18 cellular contexts compared by ENCODE assay signal in genomic region chr3:542030-542429, GRCh38.
DNase-seq lines count a peak whose midpoint lies in the region; ATAC-seq, FAIRE-seq and TF ChIP-seq lines count a peak whose summit lies in the region.
"Had no signal": no experiment of that assay in that cellular context is flagged by ENCODE, and none has a peak within 500 bp of the region (broad histone marks: within the 10 kb centered on the region; RNA-seq: fewer than 3 reads in every experiment).

No MANE protein-coding gene starts in this region.

- no peak overlapping the region for H3K4me3 Mint-ChIP-seq in neural progenitor cell
- H3K4me3 Mint-ChIP-seq in stimulated activated effector memory CD8-positive, alpha-beta T cell treated with anti-CD3 and anti-CD28 coated beads, Interleukin-12 subunit alpha, Interleukin-12 subunit beta, amount 100 ng/mL, for 72 hours = no peak overlapping the region
- H3K4me3 Mint-ChIP-seq: CD4-positive, CD25-positive, alpha-beta regulatory T cell; CD8-positive, alpha-beta memory T cell; H9 had no signal

- no peaks in the 10 kb centered on the region for H4K20me1 ChIP-seq in OCI-LY1 (ENCODE audit: insufficient read depth, low read length)
- H4K20me1 ChIP-seq in neural progenitor cell (ENCODE audit: low read depth) = no peaks in the 10 kb centered on the region

- H3K36me3 ChIP-seq in OCI-LY1 (ENCODE audit: insufficient read depth, low read length) (no peaks in the 10 kb centered on the region), neural progenitor cell (no peaks in the 10 kb centered on the region), tibial artery (no peaks in the 10 kb centered on the region)
- H3K36me3 ChIP-seq: BE2C had no signal

- POLR2A ChIA-PET in A549 (lab: Yijun Ruan, JAX) = no interaction called here

- H3K4me2 ChIP-seq in A549 = no peak overlapping the region
- H3K4me2 ChIP-seq in OCI-LY1 (ENCODE audit: low read length) = no peak overlapping the region
- no peak overlapping the region for H3K4me2 ChIP-seq in neural progenitor cell

- H3K4me1 Mint-ChIP-seq in neural progenitor cell = peaks cover 25% of the 10 kb centered on the region
- H3K4me1 Mint-ChIP-seq in stimulated activated effector memory CD8-positive, alpha-beta T cell treated with anti-CD3 and anti-CD28 coated beads, Interleukin-12 subunit alpha, Interleukin-12 subunit beta, amount 100 ng/mL, for 72 hours = no peaks in the 10 kb centered on the region
- H3K4me1 Mint-ChIP-seq: CD8-positive, alpha-beta memory T cell had no signal

- H3K36me3 Mint-ChIP-seq in neural progenitor cell = no peaks in the 10 kb centered on the region
- H3K36me3 Mint-ChIP-seq in stimulated activated effector memory CD8-positive, alpha-beta T cell treated with anti-CD3 and anti-CD28 coated beads, Interleukin-12 subunit alpha, Interleukin-12 subunit beta, amount 100 ng/mL, for 72 hours = no peaks in the 10 kb centered on the region
- H3K36me3 Mint-ChIP-seq: CD4-positive, CD25-positive, alpha-beta regulatory T cell; CD8-positive, alpha-beta memory T cell had no signal

- H3K9ac ChIP-seq in OCI-LY1 (ENCODE audit: low read length) (peak overlapping the region; percentile 19; the same call in 1 of the 2 replicates), neural progenitor cell (no peak overlapping the region)

- TF ChIP-seq RAD21 in A549 (conservative IDR thresholded peaks at IDR 0.05 in 1 of 2, IDR thresholded peaks at IDR 0.05 in 1 of 2) = no peak

- H3K9me3 ChIP-seq in A549 (no peaks in the 10 kb centered on the region), OCI-LY1 (ENCODE audit: low read length) (no peaks in the 10 kb centered on the region), neural progenitor cell (ENCODE audit: low read depth) (no peaks in the 10 kb centered on the region), tibial artery (no peaks in the 10 kb centered on the region)
- H3K9me3 ChIP-seq: BE2C had no signal

- intact Hi-C loops in tibial artery (cut with DNase I; ENCODE audit: low total_unique reads) = no loop called here

- peak overlapping the region; percentile 35 for H3K27ac Mint-ChIP-seq in neural progenitor cell
- no peak overlapping the region for H3K27ac Mint-ChIP-seq in stimulated activated effector memory CD8-positive, alpha-beta T cell treated with anti-CD3 and anti-CD28 coated beads, Interleukin-12 subunit alpha, Interleukin-12 subunit beta, amount 100 ng/mL, for 72 hours
- H3K27ac Mint-ChIP-seq: CD4-positive, CD25-positive, alpha-beta regulatory T cell; CD8-positive, alpha-beta memory T cell; H9 had no signal

- H3K79me2 ChIP-seq in OCI-LY1 (ENCODE audit: insufficient read depth, low read length) (no peaks in the 10 kb centered on the region), neural progenitor cell (ENCODE audit: low read depth) (no peaks in the 10 kb centered on the region)

- CTCF ChIA-PET in A549 (lab: Yijun Ruan, JAX) = no interaction called here

- FAIRE-seq in A549 (lab: Jason Lieb, UNC) = no peak
- FAIRE-seq: H1 had no signal

- no peaks in the 10 kb centered on the region for H3K9me2 ChIP-seq in OCI-LY1 (ENCODE audit: low read depth, low read length)

- no peaks in the 10 kb centered on the region for H3K27me3 ChIP-seq in OCI-LY1 (ENCODE audit: insufficient read depth, low read length)
- H3K27me3 ChIP-seq in neural progenitor cell = no peaks in the 10 kb centered on the region
- H3K27me3 ChIP-seq in tibial artery = no peaks in the 10 kb centered on the region
- H3K27me3 ChIP-seq: BE2C had no signal

- no peaks in the 10 kb centered on the region for H3F3A ChIP-seq in OCI-LY1 (ENCODE audit: insufficient read depth, low read length)
- no peaks in the 10 kb centered on the region for H3F3A ChIP-seq in neural progenitor cell (ENCODE audit: low read depth)

- ATAC-seq in A549 (no peak), HG03439 (IDR thresholded peaks at IDR 0.05; ENCODE audit: unreplicated experiment) (no peak)
- no peak for ATAC-seq in stimulated activated effector memory CD8-positive, alpha-beta T cell treated with anti-CD3 and anti-CD28 coated beads, Interleukin-12 subunit alpha, Interleukin-12 subunit beta, amount 100 ng/mL, for 72 hours

- no peak overlapping the region for H3K27ac ChIP-seq in A549
- H3K27ac ChIP-seq in OCI-LY1 (ENCODE audit: low read depth, low read length, poor library complexity, severe bottlenecking) = peak overlapping the region; percentile 64
- no peak overlapping the region for H3K27ac ChIP-seq in neural progenitor cell
- H3K27ac ChIP-seq in tibial artery = no peak overlapping the region

- no peaks in the 10 kb centered on the region for H3K4me1 ChIP-seq in A549
- H3K4me1 ChIP-seq in OCI-LY1 (ENCODE audit: insufficient read depth, low read length, severe bottlenecking) = peaks cover 58% of the 10 kb centered on the region
- H3K4me1 ChIP-seq in neural progenitor cell = no peaks in the 10 kb centered on the region
- no peaks in the 10 kb centered on the region for H3K4me1 ChIP-seq in tibial artery
- H3K4me1 ChIP-seq: BE2C had no signal

- H3K9me3 Mint-ChIP-seq in neural progenitor cell = no peaks in the 10 kb centered on the region
- H3K9me3 Mint-ChIP-seq in stimulated activated effector memory CD8-positive, alpha-beta T cell treated with anti-CD3 and anti-CD28 coated beads, Interleukin-12 subunit alpha, Interleukin-12 subunit beta, amount 100 ng/mL, for 72 hours = peaks cover 22% of the 10 kb centered on the region
- H3K9me3 Mint-ChIP-seq: H9 had no signal

- WGBS in A549 (ENCODE audit: missing lambda C conversion rate) = 3% methylated on average over 4 of the region's 4 CpGs

- H2AFZ ChIP-seq in OCI-LY1 (ENCODE audit: low read length) (no peak overlapping the region), neural progenitor cell (replicated peaks) (no peak overlapping the region)

- no peaks in the 10 kb centered on the region for H3K27me3 Mint-ChIP-seq in neural progenitor cell (ENCODE audit: insufficient read depth, low read depth)
- H3K27me3 Mint-ChIP-seq: CD4-positive, CD25-positive, alpha-beta regulatory T cell; CD8-positive, alpha-beta memory T cell had no signal

- TF ChIP-seq CTCF in A549 (IDR thresholded peaks at IDR 0.05) (no peak), OCI-LY1 (IDR thresholded peaks at IDR 0.05; ENCODE audit: low read length) (no peak), neural progenitor cell (IDR thresholded peaks at IDR 0.05) (no peak), tibial artery (IDR thresholded peaks at IDR 0.05) (no peak)

- no peak overlapping the region for H3K4me3 ChIP-seq in A549
- no peak overlapping the region for H3K4me3 ChIP-seq in OCI-LY1 (ENCODE audit: low read depth, low read length, poor library complexity, severe bottlenecking)
- no peak overlapping the region for H3K4me3 ChIP-seq in neural progenitor cell
- no peak overlapping the region for H3K4me3 ChIP-seq in tibial artery

- no peak for TF ChIP-seq POLR2A in A549 (IDR thresholded peaks at IDR 0.05; ENCODE audit: low read length)

- TF ChIP-seq EP300 in A549 (IDR thresholded peaks at IDR 0.05) = no peak

- DNase-seq in A549 (ENCODE audit: low read depth in 1 of 2, low spot score in 1 of 2) (no peak), left kidney (ENCODE audit: low read depth, low spot score) (peak; percentile 17), neural progenitor cell (ENCODE audit: low spot score) (no peak), tibial artery (no peak)
- DNase-seq in stimulated activated effector memory CD8-positive, alpha-beta T cell treated with anti-CD3 and anti-CD28 coated beads, Interleukin-12 subunit alpha, Interleukin-12 subunit beta, amount 100 ng/mL, for 72 hours (ENCODE audit: low spot score in 2 of 2) = no peak
- DNase-seq: ACHN; BE2C; C1 segment of cervical spinal cord; CD4-positive, CD25-positive, alpha-beta regulatory T cell; CD8-positive, alpha-beta memory T cell; COR-L47; DMS153; GDM1; H9; KBM-7 had no signal

TF ChIP-seq in A549, 52 proteins besides CTCF, POLR2A, EP300 and RAD21:
- TF ChIP-seq TP53 (CRISPR knock-in tag; IDR thresholded peaks at IDR 0.05) (no peak), RARB (CRISPR knock-in tag; IDR thresholded peaks at IDR 0.05) (no peak), CHD2 (IDR thresholded peaks at IDR 0.05; ENCODE audit: low read length, partially characterized antibody) (no peak), MAFK (IDR thresholded peaks at IDR 0.05; ENCODE audit: partially characterized antibody) (peak; percentile 49), NPAS2 (CRISPR knock-in tag; IDR thresholded peaks at IDR 0.05; ENCODE audit: borderline replicate concordance) (no peak)
